In genomic region chr3:195366200-195366910, GRCh38 we compare ENCODE assay signal across 12 cellular contexts.
DNase-seq lines count a peak whose midpoint lies in the region; ATAC-seq and TF ChIP-seq lines count a peak whose summit lies in the region.
"Had no signal": no experiment of that assay in that cellular context is flagged by ENCODE, and none has a peak within 500 bp of the region (broad histone marks: within the 10 kb centered on the region; RNA-seq: fewer than 3 reads in every experiment).

No MANE protein-coding gene starts in this region.

- DNase-seq in GM23248: peak; percentile 14
- peak; percentile 79 for DNase-seq in adipocyte (ENCODE audit: low read depth)
- DNase-seq in fibroblast of peridontal ligament (ENCODE audit: extremely low read depth): peak; percentile 81
- DNase-seq in stimulated activated effector memory CD8-positive, alpha-beta T cell treated with anti-CD3 and anti-CD28 coated beads, Interleukin-12 subunit alpha, Interleukin-12 subunit beta, amount 100 ng/mL, for 72 hours (ENCODE audit: low spot score in 2 of 2): no peak
- DNase-seq in activated naive CD4-positive, alpha-beta T cell treated with Interleukin-2 at 50 U/mL for 16 hours: no peak
- DNase-seq in PC-3: no peak
- DNase-seq: EL, NCI-H1417, NCI-H2029 treated with DMSO at 0.1 percent for 48 hours, NCI-H524 had no signal

- no peaks in the 10 kb centered on the region for H3K9me3 Mint-ChIP-seq in stimulated activated effector memory CD8-positive, alpha-beta T cell treated with anti-CD3 and anti-CD28 coated beads, Interleukin-12 subunit alpha, Interleukin-12 subunit beta, amount 100 ng/mL, for 72 hours

- peaks cover 15% of the 10 kb centered on the region for H3K4me1 Mint-ChIP-seq in stimulated activated effector memory CD8-positive, alpha-beta T cell treated with anti-CD3 and anti-CD28 coated beads, Interleukin-12 subunit alpha, Interleukin-12 subunit beta, amount 100 ng/mL, for 72 hours

- H3K4me3 Mint-ChIP-seq in stimulated activated effector memory CD8-positive, alpha-beta T cell treated with anti-CD3 and anti-CD28 coated beads, Interleukin-12 subunit alpha, Interleukin-12 subunit beta, amount 100 ng/mL, for 72 hours: no peak overlapping the region

- 91 to 92% methylated on average over 5 of the region's 5 CpGs for WGBS in GM23248 (ENCODE audit: low coverage in 1 of 2, low lambda C conversion rate in 2 of 2, missing lambda C conversion rate in 2 of 2), 2 experiments

- H3K27me3 ChIP-seq in GM23248 (replicated peaks; ENCODE audit: insufficient read depth) (no peaks in the 10 kb centered on the region), adipocyte (replicated peaks; ENCODE audit: control insufficient read depth, insufficient read depth, low read length) (no peaks in the 10 kb centered on the region), PC-3 (ENCODE audit: low read length) (no peaks in the 10 kb centered on the region)
- H3K27me3 ChIP-seq: BLaER1 treated with 17β-estradiol and CSF1 and Interleukin-3, amounts not matched to agents 10 nM and 100 nM had no signal

- H3K36me3 ChIP-seq in GM23248 (ENCODE audit: low read depth) (peaks cover 3% of the 10 kb centered on the region; the same call in 1 of the 2 replicates), adipocyte (ENCODE audit: control insufficient read depth, insufficient read depth, low read length, severe bottlenecking) (peaks cover 18% of the 10 kb centered on the region), PC-3 (ENCODE audit: low read depth, low read length) (no peaks in the 10 kb centered on the region)

- no peaks in the 10 kb centered on the region for H3F3A ChIP-seq in GM23248 (ENCODE audit: insufficient read depth)
- no peaks in the 10 kb centered on the region for H3F3A ChIP-seq in PC-3 (ENCODE audit: low read length, unreplicated experiment)

- in situ Hi-C loops in GM23248 (cut with MboI): no loop called here

- H3K4me1 ChIP-seq in GM23248 (ENCODE audit: insufficient read depth) (no peaks in the 10 kb centered on the region), adipocyte (ENCODE audit: control insufficient read depth, insufficient read depth, low read length) (no peaks in the 10 kb centered on the region), PC-3 (ENCODE audit: insufficient read depth, low read length) (no peaks in the 10 kb centered on the region)
- H3K4me1 ChIP-seq: BLaER1 treated with 17β-estradiol and CSF1 and Interleukin-3, amounts not matched to agents 10 nM and 100 nM had no signal

- CTCF ChIA-PET in PC-3 (lab: Charles Lee): no interaction called here

- H3K9me3 ChIP-seq in GM23248 (ENCODE audit: low read depth) (no peaks in the 10 kb centered on the region), adipocyte (ENCODE audit: control insufficient read depth, low read length) (peaks cover 4% of the 10 kb centered on the region), PC-3 (ENCODE audit: low read length) (no peaks in the 10 kb centered on the region)

- BruUV-seq in PC-3 (replicated peaks; lab: Mats Ljungman, UMichigan): no TSS peak

- no peak overlapping the region for H3K4me2 ChIP-seq in GM23248 (ENCODE audit: unreplicated experiment)
- H3K4me2 ChIP-seq in PC-3 (ENCODE audit: low read length): no peak overlapping the region
- H3K4me2 ChIP-seq: BLaER1 treated with 17β-estradiol and CSF1 and Interleukin-3, amounts not matched to agents 10 nM and 100 nM had no signal

- no peak for ATAC-seq in stimulated activated effector memory CD8-positive, alpha-beta T cell treated with anti-CD3 and anti-CD28 coated beads, Interleukin-12 subunit alpha, Interleukin-12 subunit beta, amount 100 ng/mL, for 72 hours
- ATAC-seq in GM19452 (IDR thresholded peaks at IDR 0.05; ENCODE audit: unreplicated experiment) (no peak), PC-3 (no peak)

- peak overlapping the region; percentile 58 for H3K27ac Mint-ChIP-seq in stimulated activated effector memory CD8-positive, alpha-beta T cell treated with anti-CD3 and anti-CD28 coated beads, Interleukin-12 subunit alpha, Interleukin-12 subunit beta, amount 100 ng/mL, for 72 hours

- TF ChIP-seq CTCF in PC-3 (conservative IDR thresholded peaks at IDR 0.05; ENCODE audit: low read depth, low read length): no peak

- H3K27ac ChIP-seq in GM23248 (no peak overlapping the region), PC-3 (ENCODE audit: low read length) (no peak overlapping the region)
- H3K27ac ChIP-seq: BLaER1 treated with 17β-estradiol and CSF1 and Interleukin-3, amounts not matched to agents 10 nM and 100 nM had no signal

- H3K9ac ChIP-seq in GM23248: no peak overlapping the region
- no peak overlapping the region for H3K9ac ChIP-seq in adipocyte (ENCODE audit: low read length)
- no peak overlapping the region for H3K9ac ChIP-seq in PC-3 (ENCODE audit: low read length)
- H3K9ac ChIP-seq: BLaER1 treated with 17β-estradiol and CSF1 and Interleukin-3, amounts not matched to agents 10 nM and 100 nM had no signal

- intact Hi-C loops in PC-3 (cut with micrococcal nuclease): no loop called here

- H3K4me3 ChIP-seq in GM23248 (no peak overlapping the region), adipocyte (ENCODE audit: low read length) (no peak overlapping the region), PC-3 (ENCODE audit: low read length) (no peak overlapping the region)
- H3K4me3 ChIP-seq: BLaER1 treated with 17β-estradiol and CSF1 and Interleukin-3, amounts not matched to agents 10 nM and 100 nM had no signal

- H2AFZ ChIP-seq in GM23248: no peak overlapping the region
- no peak overlapping the region for H2AFZ ChIP-seq in PC-3 (ENCODE audit: low read length)

- H4K20me1 ChIP-seq in GM23248 (ENCODE audit: insufficient read depth) (no peaks in the 10 kb centered on the region), PC-3 (ENCODE audit: low read length) (no peaks in the 10 kb centered on the region)

- POLR2A ChIA-PET in PC-3 (lab: Charles Lee; ENCODE audit: unreplicated experiment): no interaction called here

- no peaks in the 10 kb centered on the region for H3K9me2 ChIP-seq in GM23248 (ENCODE audit: insufficient read depth)
- no peaks in the 10 kb centered on the region for H3K9me2 ChIP-seq in PC-3 (replicated peaks; ENCODE audit: low read length)

- H3K36me3 Mint-ChIP-seq in stimulated activated effector memory CD8-positive, alpha-beta T cell treated with anti-CD3 and anti-CD28 coated beads, Interleukin-12 subunit alpha, Interleukin-12 subunit beta, amount 100 ng/mL, for 72 hours: peaks cover 17% of the 10 kb centered on the region

- H3K79me2 ChIP-seq in GM23248 (ENCODE audit: insufficient read depth) (peaks cover 37% of the 10 kb centered on the region), PC-3 (ENCODE audit: low read length) (no peaks in the 10 kb centered on the region)

Comparison
In these comparisons a context has a peak if more than half of its experiments do, and no peak if none do; other contexts are left out.
1. DNase-seq: peak in GM23248 (single experiment), adipocyte (single experiment) and fibroblast of peridontal ligament (single experiment); none in stimulated activated effector memory CD8-positive, alpha-beta T cell treated with anti-CD3 and anti-CD28 coated beads, Interleukin-12 subunit alpha, Interleukin-12 subunit beta, amount 100 ng/mL, for 72 hours (0 of 2), activated naive CD4-positive, alpha-beta T cell treated with Interleukin-2 at 50 U/mL for 16 hours (single experiment) and PC-3 (single experiment).